ENCODE assay signal across 1 cellular context in the genomic region with DNA sequence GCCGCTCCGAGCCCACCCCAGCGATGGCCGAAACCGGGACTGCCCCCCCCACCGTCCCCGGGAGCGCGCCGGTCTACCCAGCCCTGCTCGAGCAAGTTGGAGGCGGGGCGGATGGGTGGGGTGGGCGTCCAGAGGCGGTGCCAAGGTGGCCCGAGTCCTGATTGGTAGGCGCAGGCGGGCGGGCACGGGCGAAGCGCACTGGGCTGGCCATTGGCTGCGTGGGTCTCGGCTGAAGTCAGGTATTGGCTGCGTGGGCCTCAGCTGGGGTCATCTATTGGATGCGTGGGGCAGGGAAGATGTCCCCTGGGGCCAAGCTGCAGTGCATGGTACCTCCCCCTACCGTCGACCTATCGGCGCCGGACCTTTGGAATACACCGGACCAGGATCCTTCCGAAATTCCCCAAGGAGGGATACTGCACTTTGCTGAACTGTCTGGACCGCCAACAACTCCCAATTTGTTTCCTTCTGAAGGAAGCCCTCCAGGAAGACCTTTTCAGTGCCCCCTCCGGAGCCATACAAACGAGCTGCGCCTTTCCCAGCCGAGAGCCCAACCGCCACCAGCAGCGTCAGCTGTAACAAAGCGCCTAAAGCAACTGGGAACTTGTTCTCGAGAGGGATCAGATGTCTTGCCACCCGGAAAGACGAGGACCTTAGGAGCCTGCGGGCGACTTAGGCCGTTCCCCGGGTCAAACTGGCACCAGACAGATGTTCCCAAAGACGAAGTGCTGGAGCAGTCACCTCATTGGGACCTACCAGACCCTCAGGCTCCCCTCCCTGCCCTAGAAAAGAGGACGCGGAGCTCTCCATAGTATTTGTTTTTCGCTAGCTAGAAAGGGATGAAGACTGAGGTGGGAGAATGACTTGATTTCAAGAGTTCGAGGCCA.
TF ChIP-seq lines count a peak whose summit lies in the region.

A gene with protein sequence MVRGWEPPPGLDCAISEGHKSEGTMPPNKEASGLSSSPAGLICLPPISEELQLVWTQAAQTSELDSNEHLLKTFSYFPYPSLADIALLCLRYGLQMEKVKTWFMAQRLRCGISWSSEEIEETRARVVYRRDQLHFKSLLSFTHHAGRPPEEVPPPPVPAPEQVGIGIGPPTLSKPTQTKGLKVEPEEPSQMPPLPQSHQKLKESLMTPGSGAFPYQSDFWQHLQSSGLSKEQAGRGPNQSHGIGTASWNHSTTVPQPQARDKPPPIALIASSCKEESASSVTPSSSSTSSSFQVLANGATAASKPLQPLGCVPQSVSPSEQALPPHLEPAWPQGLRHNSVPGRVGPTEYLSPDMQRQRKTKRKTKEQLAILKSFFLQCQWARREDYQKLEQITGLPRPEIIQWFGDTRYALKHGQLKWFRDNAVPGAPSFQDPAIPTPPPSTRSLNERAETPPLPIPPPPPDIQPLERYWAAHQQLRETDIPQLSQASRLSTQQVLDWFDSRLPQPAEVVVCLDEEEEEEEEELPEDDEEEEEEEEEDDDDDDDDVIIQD (minus strand): TSS at position 113 of the 884 bp plus-strand sequence. CDS start 180 bp downstream, outside the sequence.

TF ChIP-seq in K562, 482 proteins besides CTCF, POLR2A, EP300 and RAD21 (continued from another document and continues in another):
- TF ChIP-seq, protein P1, sequence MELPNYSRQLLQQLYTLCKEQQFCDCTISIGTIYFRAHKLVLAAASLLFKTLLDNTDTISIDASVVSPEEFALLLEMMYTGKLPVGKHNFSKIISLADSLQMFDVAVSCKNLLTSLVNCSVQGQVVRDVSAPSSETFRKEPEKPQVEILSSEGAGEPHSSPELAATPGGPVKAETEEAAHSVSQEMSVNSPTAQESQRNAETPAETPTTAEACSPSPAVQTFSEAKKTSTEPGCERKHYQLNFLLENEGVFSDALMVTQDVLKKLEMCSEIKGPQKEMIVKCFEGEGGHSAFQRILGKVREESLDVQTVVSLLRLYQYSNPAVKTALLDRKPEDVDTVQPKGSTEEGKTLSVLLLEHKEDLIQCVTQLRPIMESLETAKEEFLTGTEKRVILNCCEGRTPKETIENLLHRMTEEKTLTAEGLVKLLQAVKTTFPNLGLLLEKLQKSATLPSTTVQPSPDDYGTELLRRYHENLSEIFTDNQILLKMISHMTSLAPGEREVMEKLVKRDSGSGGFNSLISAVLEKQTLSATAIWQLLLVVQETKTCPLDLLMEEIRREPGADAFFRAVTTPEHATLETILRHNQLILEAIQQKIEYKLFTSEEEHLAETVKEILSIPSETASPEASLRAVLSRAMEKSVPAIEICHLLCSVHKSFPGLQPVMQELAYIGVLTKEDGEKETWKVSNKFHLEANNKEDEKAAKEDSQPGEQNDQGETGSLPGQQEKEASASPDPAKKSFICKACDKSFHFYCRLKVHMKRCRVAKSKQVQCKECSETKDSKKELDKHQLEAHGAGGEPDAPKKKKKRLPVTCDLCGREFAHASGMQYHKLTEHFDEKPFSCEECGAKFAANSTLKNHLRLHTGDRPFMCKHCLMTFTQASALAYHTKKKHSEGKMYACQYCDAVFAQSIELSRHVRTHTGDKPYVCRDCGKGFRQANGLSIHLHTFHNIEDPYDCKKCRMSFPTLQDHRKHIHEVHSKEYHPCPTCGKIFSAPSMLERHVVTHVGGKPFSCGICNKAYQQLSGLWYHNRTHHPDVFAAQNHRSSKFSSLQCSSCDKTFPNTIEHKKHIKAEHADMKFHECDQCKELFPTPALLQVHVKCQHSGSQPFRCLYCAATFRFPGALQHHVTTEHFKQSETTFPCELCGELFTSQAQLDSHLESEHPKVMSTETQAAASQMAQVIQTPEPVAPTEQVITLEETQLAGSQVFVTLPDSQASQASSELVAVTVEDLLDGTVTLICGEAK (IDR thresholded peaks at IDR 0.05) = no peak; the same call in 1 of the 2 replicates
- TF ChIP-seq, protein P1 (CRISPR knock-in tag; IDR thresholded peaks at IDR 0.05) = no peak
- TF ChIP-seq, protein P2, sequence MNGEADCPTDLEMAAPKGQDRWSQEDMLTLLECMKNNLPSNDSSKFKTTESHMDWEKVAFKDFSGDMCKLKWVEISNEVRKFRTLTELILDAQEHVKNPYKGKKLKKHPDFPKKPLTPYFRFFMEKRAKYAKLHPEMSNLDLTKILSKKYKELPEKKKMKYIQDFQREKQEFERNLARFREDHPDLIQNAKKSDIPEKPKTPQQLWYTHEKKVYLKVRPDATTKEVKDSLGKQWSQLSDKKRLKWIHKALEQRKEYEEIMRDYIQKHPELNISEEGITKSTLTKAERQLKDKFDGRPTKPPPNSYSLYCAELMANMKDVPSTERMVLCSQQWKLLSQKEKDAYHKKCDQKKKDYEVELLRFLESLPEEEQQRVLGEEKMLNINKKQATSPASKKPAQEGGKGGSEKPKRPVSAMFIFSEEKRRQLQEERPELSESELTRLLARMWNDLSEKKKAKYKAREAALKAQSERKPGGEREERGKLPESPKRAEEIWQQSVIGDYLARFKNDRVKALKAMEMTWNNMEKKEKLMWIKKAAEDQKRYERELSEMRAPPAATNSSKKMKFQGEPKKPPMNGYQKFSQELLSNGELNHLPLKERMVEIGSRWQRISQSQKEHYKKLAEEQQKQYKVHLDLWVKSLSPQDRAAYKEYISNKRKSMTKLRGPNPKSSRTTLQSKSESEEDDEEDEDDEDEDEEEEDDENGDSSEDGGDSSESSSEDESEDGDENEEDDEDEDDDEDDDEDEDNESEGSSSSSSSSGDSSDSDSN (IDR thresholded peaks at IDR 0.05; ENCODE audit: borderline replicate concordance in 1 of 2, low read depth in 2 of 2, low read length in 2 of 2) = peak; percentile 48 to 71; a peak in 2 of 4 replicates
- TF ChIP-seq, protein P3, sequence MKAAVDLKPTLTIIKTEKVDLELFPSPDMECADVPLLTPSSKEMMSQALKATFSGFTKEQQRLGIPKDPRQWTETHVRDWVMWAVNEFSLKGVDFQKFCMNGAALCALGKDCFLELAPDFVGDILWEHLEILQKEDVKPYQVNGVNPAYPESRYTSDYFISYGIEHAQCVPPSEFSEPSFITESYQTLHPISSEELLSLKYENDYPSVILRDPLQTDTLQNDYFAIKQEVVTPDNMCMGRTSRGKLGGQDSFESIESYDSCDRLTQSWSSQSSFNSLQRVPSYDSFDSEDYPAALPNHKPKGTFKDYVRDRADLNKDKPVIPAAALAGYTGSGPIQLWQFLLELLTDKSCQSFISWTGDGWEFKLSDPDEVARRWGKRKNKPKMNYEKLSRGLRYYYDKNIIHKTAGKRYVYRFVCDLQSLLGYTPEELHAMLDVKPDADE (conservative IDR thresholded peaks at IDR 0.05; ENCODE audit: control insufficient read depth, low read depth, low read length) = no peak
- TF ChIP-seq SP1 (CRISPR knock-in tag; IDR thresholded peaks at IDR 0.05) = peak; percentile 90
- no peak for TF ChIP-seq RBM22 (IDR thresholded peaks at IDR 0.05; ENCODE audit: low read depth, low read length, poor library complexity, severe bottlenecking)
- no peak for TF ChIP-seq SMARCB1 (IDR thresholded peaks at IDR 0.05; ENCODE audit: insufficient read length, low read depth)
- TF ChIP-seq, protein P4, sequence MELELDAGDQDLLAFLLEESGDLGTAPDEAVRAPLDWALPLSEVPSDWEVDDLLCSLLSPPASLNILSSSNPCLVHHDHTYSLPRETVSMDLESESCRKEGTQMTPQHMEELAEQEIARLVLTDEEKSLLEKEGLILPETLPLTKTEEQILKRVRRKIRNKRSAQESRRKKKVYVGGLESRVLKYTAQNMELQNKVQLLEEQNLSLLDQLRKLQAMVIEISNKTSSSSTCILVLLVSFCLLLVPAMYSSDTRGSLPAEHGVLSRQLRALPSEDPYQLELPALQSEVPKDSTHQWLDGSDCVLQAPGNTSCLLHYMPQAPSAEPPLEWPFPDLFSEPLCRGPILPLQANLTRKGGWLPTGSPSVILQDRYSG (tag; conservative IDR thresholded peaks at IDR 0.05; ENCODE audit: low read depth) = no peak
- peak; percentile 75 for TF ChIP-seq RBFOX2 (IDR thresholded peaks at IDR 0.05; ENCODE audit: low read depth, low read length)
- peak; percentile 72 for TF ChIP-seq PHF8 (IDR thresholded peaks at IDR 0.05; ENCODE audit: borderline replicate concordance, low read length)
- 0 out of 2 replicates have a peak, but pooled peaks have one; percentile 16 for TF ChIP-seq CC2D1A (IDR thresholded peaks at IDR 0.05)
- TF ChIP-seq PPARD (CRISPR knock-in tag; IDR thresholded peaks at IDR 0.05) = no peak
- TF ChIP-seq ETV6 (IDR thresholded peaks at IDR 0.05; ENCODE audit: borderline replicate concordance in 1 of 2, low read depth in 2 of 2, low read length in 1 of 2) = no peak
- TF ChIP-seq ETV6 (CRISPR knock-in tag; IDR thresholded peaks at IDR 0.05; ENCODE audit: borderline replicate concordance) = no peak
- TF ChIP-seq PCBP1 (IDR thresholded peaks at IDR 0.05; ENCODE audit: low read depth, low read length, poor library complexity, severe bottlenecking) = peak; percentile 52
- TF ChIP-seq ZNF431 (CRISPR knock-in tag; IDR thresholded peaks at IDR 0.05) = no peak; the same call in 1 of the 2 replicates
- TF ChIP-seq, protein P5, sequence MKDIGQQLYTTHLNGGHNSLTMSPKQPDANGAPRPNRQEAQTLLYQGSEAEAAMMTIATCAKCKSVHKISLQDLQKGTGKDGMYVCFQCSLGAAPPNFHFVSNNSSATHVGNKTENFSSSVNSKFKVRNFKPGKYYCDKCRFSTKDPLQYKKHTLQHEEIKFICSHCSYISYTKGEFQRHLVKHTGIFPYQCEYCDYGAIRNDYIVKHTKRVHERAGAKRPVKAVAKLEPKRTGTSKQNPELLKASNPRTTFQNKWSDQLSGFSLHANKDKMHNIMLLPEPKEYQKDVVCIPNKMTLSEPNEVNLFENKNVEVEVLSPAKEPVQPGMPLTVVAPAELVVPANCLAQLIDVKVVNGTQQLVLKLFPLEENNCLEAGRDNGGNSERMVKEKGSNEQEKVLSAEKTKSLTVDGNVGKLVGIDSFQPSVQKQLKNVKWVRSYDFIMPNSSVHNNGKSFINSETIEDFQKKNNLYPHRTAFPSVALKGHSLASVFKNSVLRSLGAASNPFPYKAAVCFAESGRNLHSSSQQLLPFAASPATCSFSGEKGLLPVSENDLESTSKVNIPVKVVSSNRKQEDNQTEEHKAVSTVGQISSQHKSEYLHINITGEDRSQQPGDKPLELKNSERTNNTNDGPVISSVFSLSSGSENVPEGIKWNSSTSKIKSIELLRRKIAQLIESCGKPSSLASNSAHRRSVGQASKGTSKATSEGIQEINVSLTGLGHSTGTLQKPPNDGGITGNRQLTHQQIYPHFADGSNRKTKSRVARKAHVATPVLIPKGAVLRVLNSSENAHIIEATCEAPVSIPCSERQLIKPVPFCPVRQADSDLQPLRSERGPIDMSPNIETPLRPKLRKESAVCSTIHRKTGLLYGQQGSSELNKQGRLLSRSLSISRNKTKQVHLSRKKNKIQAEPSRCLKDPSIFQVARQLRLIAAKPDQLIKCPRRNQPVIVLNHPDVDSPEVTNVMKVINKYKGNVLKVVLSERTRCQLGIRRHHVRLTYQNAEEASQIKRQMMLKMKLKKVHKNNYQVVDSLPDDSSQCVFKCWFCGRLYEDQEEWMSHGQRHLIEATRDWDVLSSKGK (CRISPR knock-in tag; IDR thresholded peaks at IDR 0.05) = no peak
- TF ChIP-seq ZNF695 (CRISPR knock-in tag; IDR thresholded peaks at IDR 0.05) = no peak
- TF ChIP-seq, protein P6, sequence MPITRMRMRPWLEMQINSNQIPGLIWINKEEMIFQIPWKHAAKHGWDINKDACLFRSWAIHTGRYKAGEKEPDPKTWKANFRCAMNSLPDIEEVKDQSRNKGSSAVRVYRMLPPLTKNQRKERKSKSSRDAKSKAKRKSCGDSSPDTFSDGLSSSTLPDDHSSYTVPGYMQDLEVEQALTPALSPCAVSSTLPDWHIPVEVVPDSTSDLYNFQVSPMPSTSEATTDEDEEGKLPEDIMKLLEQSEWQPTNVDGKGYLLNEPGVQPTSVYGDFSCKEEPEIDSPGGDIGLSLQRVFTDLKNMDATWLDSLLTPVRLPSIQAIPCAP (CRISPR knock-in tag; IDR thresholded peaks at IDR 0.05; ENCODE audit: borderline replicate concordance) = no peak
- TF ChIP-seq ZNF830 (CRISPR knock-in tag; IDR thresholded peaks at IDR 0.05) = peak; percentile 89; the same call in 1 of the 2 replicates
- TF ChIP-seq RBM17 (IDR thresholded peaks at IDR 0.05; ENCODE audit: borderline replicate concordance, low read depth, low read length) = no peak
- TF ChIP-seq, protein P7, sequence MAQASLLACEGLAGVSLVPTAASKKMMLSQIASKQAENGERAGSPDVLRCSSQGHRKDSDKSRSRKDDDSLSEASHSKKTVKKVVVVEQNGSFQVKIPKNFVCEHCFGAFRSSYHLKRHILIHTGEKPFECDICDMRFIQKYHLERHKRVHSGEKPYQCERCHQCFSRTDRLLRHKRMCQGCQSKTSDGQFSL (CRISPR knock-in tag; IDR thresholded peaks at IDR 0.05) = peak; percentile 99
- TF ChIP-seq, protein P7 (tag; IDR thresholded peaks at IDR 0.05) = peak in 1 of 2 experiments; percentile 99; a peak in 2 of 4 replicates
- peak; percentile 40 for TF ChIP-seq SMAD1 (IDR thresholded peaks at IDR 0.05; ENCODE audit: low read depth, low read length, partially characterized antibody)
- TF ChIP-seq FOXK2 (conservative IDR thresholded peaks at IDR 0.05 in 1 of 2, IDR thresholded peaks at IDR 0.05 in 1 of 2; ENCODE audit: low read depth in 2 of 2) = no peak
- TF ChIP-seq E2F3 (CRISPR knock-in tag; IDR thresholded peaks at IDR 0.05) = no peak
- no peak for TF ChIP-seq ZNF232 (CRISPR knock-in tag; IDR thresholded peaks at IDR 0.05)
- no peak for TF ChIP-seq BMI1 (IDR thresholded peaks at IDR 0.05; ENCODE audit: low read length)
- TF ChIP-seq KLF13 (tag; IDR thresholded peaks at IDR 0.05; ENCODE audit: borderline replicate concordance, low read depth) = no peak
- TF ChIP-seq CHD2 (IDR thresholded peaks at IDR 0.05; ENCODE audit: low read depth, low read length) = peak; percentile 88
- TF ChIP-seq RHOXF2B (CRISPR knock-in tag; conservative IDR thresholded peaks at IDR 0.05) = no peak
